ENCODE assay signal across 1 cellular context in genomic region chr6:605895-606294, GRCh38. TPM values are rescaled to one million over a fixed set of nuclear protein-coding genes. Genes with fewer than 3 reads are reported as not detected.
"Had no signal": no experiment of that assay in that cellular context is flagged by ENCODE, and none has a peak within 500 bp of the region (broad histone marks: within the 10 kb centered on the region; RNA-seq: fewer than 3 reads in every experiment).

No MANE protein-coding gene starts in this region.

RNA-seq across cellular contexts. Expression of gene HUS1B, which starts 51.0 kb away (rescaled TPM):
- polyA plus RNA-seq: GM23248 had no signal
